14 cellular contexts compared by ENCODE assay signal in the genomic region with DNA sequence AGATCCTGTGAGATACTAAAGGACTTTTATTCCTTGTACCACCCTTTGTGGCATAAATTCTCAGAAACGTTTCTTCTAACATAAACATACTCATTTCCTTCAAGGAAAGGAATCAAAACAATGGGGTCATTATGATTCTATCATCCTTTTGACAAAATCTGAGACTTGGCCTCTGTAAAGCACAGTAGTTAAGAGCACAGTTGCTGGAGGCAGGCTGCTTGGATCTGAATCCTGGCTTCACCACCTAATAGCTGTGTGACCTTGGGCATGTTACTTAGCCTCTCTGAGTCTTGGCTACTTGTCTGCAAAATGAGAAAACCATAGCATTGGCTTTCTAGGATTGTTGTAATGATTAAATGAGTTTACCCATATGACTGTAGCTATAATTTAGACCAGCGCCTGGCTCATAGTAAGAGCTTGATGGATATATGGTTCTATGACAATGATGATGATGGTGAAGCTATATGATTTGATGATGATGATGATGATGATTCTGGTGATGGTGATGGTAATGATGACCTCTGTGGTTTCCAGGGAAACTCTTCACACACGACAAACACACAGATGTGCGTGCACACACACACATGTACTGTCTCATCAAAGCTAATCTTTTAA. TPM values are rescaled to one million over a fixed set of nuclear protein-coding genes. Genes with fewer than 3 reads are reported as not detected.
DNase-seq lines count a peak whose midpoint lies in the region; ATAC-seq, FAIRE-seq and TF ChIP-seq lines count a peak whose summit lies in the region.
"Had no signal": no experiment of that assay in that cellular context is flagged by ENCODE, and none has a peak within 500 bp of the region (broad histone marks: within the 10 kb centered on the region; RNA-seq: fewer than 3 reads in every experiment).

No MANE protein-coding gene starts in this region.

- H3K9me3 ChIP-seq in CD4-positive, alpha-beta memory T cell (ENCODE audit: control insufficient read depth in 1 of 2, low read length in 2 of 2), result no peaks in the 10 kb centered on the region
- H3K9me3 ChIP-seq in HEK293 (ENCODE audit: control insufficient read depth, insufficient read depth, low read depth, low read length), result no peaks in the 10 kb centered on the region
- no peaks in the 10 kb centered on the region for H3K9me3 ChIP-seq in astrocyte (ENCODE audit: insufficient read depth, low read depth, low read length)
- no peaks in the 10 kb centered on the region for H3K9me3 ChIP-seq in keratinocyte (ENCODE audit: control insufficient read depth, low read depth, low read length)
- H3K9me3 ChIP-seq: adrenal gland, HAP-1 had no signal

- H3K27ac Mint-ChIP-seq in CD4-positive, alpha-beta memory T cell, result peak overlapping the region in 6 of 7 donors; percentile 44 to 85 (median 63)
- peak overlapping the region; percentile 86 for H3K27ac Mint-ChIP-seq in astrocyte (ENCODE audit: unreplicated experiment)
- H3K27ac Mint-ChIP-seq: CD4-positive, CD25-positive, alpha-beta regulatory T cell; dendritic cell treated with granulocyte-macrophage colony-stimulating factor and Interleukin-4, amounts not matched to agents 40 ng/mL and 50 ng/mL, for 4 days had no signal

- TF ChIP-seq CTCF in HEK293 (tag by site-specific recombination; IDR thresholded peaks at IDR 0.05) (no peak), astrocyte (IDR thresholded peaks at IDR 0.05; ENCODE audit: insufficient read depth, low read depth, low read length) (no peak), keratinocyte (optimal IDR thresholded peaks at IDR 0.05 in 1 of 3, IDR thresholded peaks at IDR 0.05 in 1 of 3, conservative IDR thresholded peaks at IDR 0.05 in 1 of 3; ENCODE audit: extremely low read depth in 1 of 3, insufficient read depth in 2 of 3, low read length in 3 of 3) (no peak)

- no peaks in the 10 kb centered on the region for H3K36me3 Mint-ChIP-seq in CD4-positive, alpha-beta memory T cell
- no peaks in the 10 kb centered on the region for H3K36me3 Mint-ChIP-seq in astrocyte (ENCODE audit: low read depth, unreplicated experiment)
- H3K36me3 Mint-ChIP-seq: CD4-positive, CD25-positive, alpha-beta regulatory T cell had no signal

- POLR2A ChIA-PET in CD4-positive, alpha-beta memory T cell (lab: Charles Lee; ENCODE audit: partially characterized antibody), result interaction anchor here (1.0 to 1.2 kb wide), 3 partner anchors 42 to 95 kb away, joined by 3 to 6 read pairs (median 5); partner anchors contain the start of gene KRTAP16-1
- POLR2A ChIA-PET in HEK293 (lab: Yijun Ruan, JAX), result interaction anchor here (1.2 to 1.6 kb wide), 3 partner anchors 58 to 285 kb away, joined by 3 to 6 read pairs (median 4); partner anchors contain the start of gene KRT19

- peak overlapping the region; percentile 30 for H3K27ac ChIP-seq in CD4-positive, alpha-beta memory T cell (ENCODE audit: low read depth, low read length)
- H3K27ac ChIP-seq in HEK293 (ENCODE audit: extremely low read depth, low read depth, low read length) (no peak overlapping the region), astrocyte (ENCODE audit: low read depth, low read length) (peak overlapping the region; percentile 67), keratinocyte (ENCODE audit: control insufficient read depth, insufficient read depth, low read length) (peak overlapping the region; percentile 34)
- H3K27ac ChIP-seq: adrenal gland had no signal

- ATAC-seq in GM18867 (IDR thresholded peaks at IDR 0.05; ENCODE audit: unreplicated experiment), result no peak

- H3K4me1 ChIP-seq in CD4-positive, alpha-beta memory T cell (ENCODE audit: insufficient read depth, low read length), result peaks cover 28% of the 10 kb centered on the region
- H3K4me1 ChIP-seq in HEK293 (ENCODE audit: control insufficient read depth, insufficient read depth, low read length) (peaks cover 13% of the 10 kb centered on the region), astrocyte (ENCODE audit: insufficient read depth, low read length) (peaks cover 36% of the 10 kb centered on the region), keratinocyte (ENCODE audit: control insufficient read depth, extremely low read depth, insufficient read depth, low read length) (peaks cover 29% of the 10 kb centered on the region)
- H3K4me1 ChIP-seq: adrenal gland, HAP-1 had no signal

- H4K20me1 ChIP-seq in astrocyte (ENCODE audit: insufficient read depth, low read length) (no peaks in the 10 kb centered on the region), keratinocyte (ENCODE audit: control insufficient read depth, extremely low read depth, insufficient read depth, low read length) (no peaks in the 10 kb centered on the region)

- H3K27me3 Mint-ChIP-seq in CD4-positive, alpha-beta memory T cell, result no peaks in the 10 kb centered on the region
- peaks cover 5% of the 10 kb centered on the region for H3K27me3 Mint-ChIP-seq in astrocyte (ENCODE audit: low read depth, unreplicated experiment)

- H3K36me3 ChIP-seq in CD4-positive, alpha-beta memory T cell (ENCODE audit: insufficient read depth, low read length), result no peaks in the 10 kb centered on the region
- H3K36me3 ChIP-seq in HEK293 (ENCODE audit: control insufficient read depth in 2 of 2, insufficient read depth in 1 of 2, low read length in 2 of 2), result no peaks in the 10 kb centered on the region
- H3K36me3 ChIP-seq in astrocyte (ENCODE audit: insufficient read depth, low read length), result no peaks in the 10 kb centered on the region
- no peaks in the 10 kb centered on the region for H3K36me3 ChIP-seq in keratinocyte (ENCODE audit: control insufficient read depth in 2 of 2, extremely low read depth in 1 of 2, insufficient read depth in 2 of 2, low read length in 2 of 2)
- H3K36me3 ChIP-seq: adrenal gland, HAP-1 had no signal

- H3K4me3 ChIP-seq in CD4-positive, alpha-beta memory T cell (ENCODE audit: low read length in 2 of 2), result no peak overlapping the region
- H3K4me3 ChIP-seq in HEK293 (ENCODE audit: low read depth, low read length) (no peak overlapping the region), astrocyte (ENCODE audit: insufficient read depth, low read depth, low read length) (no peak overlapping the region), keratinocyte (ENCODE audit: control insufficient read depth in 2 of 3, extremely low read depth in 1 of 3, insufficient read depth in 2 of 3, low read depth in 1 of 3, low read length in 3 of 3) (no peak overlapping the region)
- H3K4me3 ChIP-seq: adrenal gland, HAP-1 had no signal

- H3K9me3 Mint-ChIP-seq in CD4-positive, alpha-beta memory T cell, result peaks cover 0 to 2% (median 0%) of the 10 kb centered on the region in 8 donors
- no peaks in the 10 kb centered on the region for H3K9me3 Mint-ChIP-seq in astrocyte (ENCODE audit: unreplicated experiment)
- H3K9me3 Mint-ChIP-seq: CD4-positive, CD25-positive, alpha-beta regulatory T cell; dendritic cell treated with granulocyte-macrophage colony-stimulating factor and Interleukin-4, amounts not matched to agents 40 ng/mL and 50 ng/mL, for 4 days had no signal

- FAIRE-seq in astrocyte (lab: Jason Lieb, UNC) (peak; percentile 54), keratinocyte (lab: Jason Lieb, UNC) (no peak)
- FAIRE-seq: islet of Langerhans had no signal

- H3K4me2 ChIP-seq in astrocyte (ENCODE audit: low read length) (peak overlapping the region; percentile 67), keratinocyte (ENCODE audit: control insufficient read depth, extremely low read depth, insufficient read depth, low read depth, low read length) (peak overlapping the region; percentile 9)

- no peak overlapping the region for H2AFZ ChIP-seq in astrocyte (ENCODE audit: low read depth, low read length)
- H2AFZ ChIP-seq in keratinocyte (ENCODE audit: control insufficient read depth, low read length), result no peak overlapping the region

- intact Hi-C loops in CD4-positive, alpha-beta memory T cell (cut with micrococcal nuclease), result no loop called here

- CTCF ChIA-PET in CD4-positive, alpha-beta memory T cell (lab: Charles Lee; ENCODE audit: partially characterized antibody), result interaction anchor here (0.6 to 1.1 kb wide), 2 partner anchors 28 to 146 kb away, joined by 3 to 5 read pairs; no protein-coding TSS in a partner anchor
- CTCF ChIA-PET in HEK293 (lab: Yijun Ruan, JAX), result interaction anchor here (0.9 to 2.5 kb wide), 8 partner anchors 14 to 494 kb away, joined by 3 to 13 read pairs (median 4); no protein-coding TSS in a partner anchor

- dilution Hi-C loops in keratinocyte (cut with MboI; ENCODE audit: extremely low pct_ligation_motif_present, low sequenced_read_pairs), result no loop called here

- no peaks in the 10 kb centered on the region for H3K9me1 ChIP-seq in keratinocyte (ENCODE audit: control insufficient read depth, extremely low read depth, insufficient read depth, low read length)

- H3K79me2 ChIP-seq in astrocyte (ENCODE audit: insufficient read depth, low read length) (no peaks in the 10 kb centered on the region), keratinocyte (ENCODE audit: control insufficient read depth, insufficient read depth, low read length) (no peaks in the 10 kb centered on the region)

- peak in 2 of 5 donors; percentile 6 to 36 for DNase-seq in CD4-positive, alpha-beta memory T cell
- DNase-seq in astrocyte (ENCODE audit: low read depth) (no peak), keratinocyte (ENCODE audit: low read depth, low spot score) (no peak), ecto neural progenitor cell (ENCODE audit: low spot score) (no peak), NCI-H2029 treated with DMSO at 0.1 percent for 48 hours (lab: John Stamatoyannopoulos, UW) (no peak), NCI-H82 treated with DMSO at 0.1 percent for 48 hours (lab: John Stamatoyannopoulos, UW; ENCODE audit: unreplicated experiment) (no peak)
- DNase-seq: NCI-H1092 had no signal

- peak overlapping the region in 4 of 8 donors; percentile 40 to 70 (median 51) for H3K4me3 Mint-ChIP-seq in CD4-positive, alpha-beta memory T cell
- no peak overlapping the region for H3K4me3 Mint-ChIP-seq in astrocyte (ENCODE audit: unreplicated experiment)
- H3K4me3 Mint-ChIP-seq: CD4-positive, CD25-positive, alpha-beta regulatory T cell; dendritic cell treated with granulocyte-macrophage colony-stimulating factor and Interleukin-4, amounts not matched to agents 40 ng/mL and 50 ng/mL, for 4 days had no signal

- H3K9ac ChIP-seq in astrocyte (ENCODE audit: low read length), result peak overlapping the region; percentile 0
- no peak overlapping the region for H3K9ac ChIP-seq in keratinocyte (ENCODE audit: control insufficient read depth, extremely low read depth, insufficient read depth, low read length)

- H3K27me3 ChIP-seq in CD4-positive, alpha-beta memory T cell (ENCODE audit: insufficient read depth, low read length), result no peaks in the 10 kb centered on the region
- H3K27me3 ChIP-seq in astrocyte (ENCODE audit: insufficient read depth, low read length) (no peaks in the 10 kb centered on the region), keratinocyte (ENCODE audit: control insufficient read depth, extremely low read depth, insufficient read depth, low read length) (no peaks in the 10 kb centered on the region)
- H3K27me3 ChIP-seq: adrenal gland had no signal

- H3K4me1 Mint-ChIP-seq in CD4-positive, alpha-beta memory T cell, result peaks cover 25 to 63% (median 37%) of the 10 kb centered on the region in 4 donors
- H3K4me1 Mint-ChIP-seq in astrocyte (ENCODE audit: low read depth, unreplicated experiment), result peaks cover 31% of the 10 kb centered on the region

RNA-seq across cellular contexts. Expression of gene KRT31, which starts 6.1 kb away (rescaled TPM):
- total RNA-seq in CD4-positive, alpha-beta memory T cell, result not detected
- not detected for polyA plus RNA-seq in CD4-positive, alpha-beta memory T cell
- total RNA-seq in astrocyte, result not detected in 2 replicates
- 20.5 to 45.2 TPM (median 24.9 TPM) in 3 replicates for polyA plus RNA-seq in keratinocyte
- 36.3 TPM for polyA plus RNA-seq in keratinocyte (2011; ENCODE audit: low read depth)
- 18.3 and 32.3 TPM in 2 replicates for polyA plus RNA-seq in keratinocyte (2011; cell fraction: cytosol; rRNA removed)
- 21.8 and 23.4 TPM in 2 replicates for polyA plus RNA-seq in keratinocyte (2011; cell fraction: nucleus; rRNA removed)
- 59.4 and 64.5 TPM in 2 replicates for polyA plus RNA-seq in keratinocyte (2012; ENCODE audit: low replicate concordance)
- 40.6 to 89.9 TPM (median 51.7 TPM) in 3 replicates for polyA minus RNA-seq in keratinocyte
- 48.3 TPM for polyA minus RNA-seq in keratinocyte (2011; cell fraction: cytosol; rRNA and poly(A)+ RNA removed)
- polyA minus RNA-seq in keratinocyte (2011; cell fraction: nucleus; rRNA and poly(A)+ RNA removed), result 12.6 and 18.7 TPM in 2 replicates
- total RNA-seq: adrenal gland; CD4-positive, CD25-positive, alpha-beta regulatory T cell had no signal
- polyA plus RNA-seq: adrenal gland; CD4-positive, CD25-positive, alpha-beta regulatory T cell had no signal

RNA-seq across cellular contexts. Expression of gene KRT37, which starts 20.9 kb away (rescaled TPM):
- not detected for total RNA-seq in CD4-positive, alpha-beta memory T cell
- not detected for polyA plus RNA-seq in CD4-positive, alpha-beta memory T cell
- total RNA-seq in astrocyte, result not detected in 2 replicates
- 0.03 to 0.08 TPM (median 0.04 TPM) in 3 replicates for polyA plus RNA-seq in keratinocyte
- 0.54 TPM for polyA plus RNA-seq in keratinocyte (2011; ENCODE audit: low read depth)
- polyA plus RNA-seq in keratinocyte (2011; cell fraction: cytosol; rRNA removed), result 0.06 and 0.08 TPM in 2 replicates
- polyA plus RNA-seq in keratinocyte (2011; cell fraction: nucleus; rRNA removed), result not detected in 2 replicates
- polyA plus RNA-seq in keratinocyte (2012; ENCODE audit: low replicate concordance), result 0.13 and 1.1 TPM in 2 replicates
- 1.0 TPM in 1 of 3 replicates, not detected in the others for polyA minus RNA-seq in keratinocyte
- polyA minus RNA-seq in keratinocyte (2011; cell fraction: cytosol; rRNA and poly(A)+ RNA removed), result not detected
- not detected in 2 replicates for polyA minus RNA-seq in keratinocyte (2011; cell fraction: nucleus; rRNA and poly(A)+ RNA removed)
- total RNA-seq: adrenal gland; CD4-positive, CD25-positive, alpha-beta regulatory T cell had no signal
- polyA plus RNA-seq: adrenal gland; CD4-positive, CD25-positive, alpha-beta regulatory T cell had no signal

RNA-seq across cellular contexts. Expression of gene KRT34, which starts 21.4 kb away (rescaled TPM):
- not detected for total RNA-seq in CD4-positive, alpha-beta memory T cell
- not detected for polyA plus RNA-seq in CD4-positive, alpha-beta memory T cell
- total RNA-seq in astrocyte, result not detected in 2 replicates
- 4.4 to 4.8 TPM (median 4.6 TPM) in 3 replicates for polyA plus RNA-seq in keratinocyte
- 68.2 TPM for polyA plus RNA-seq in keratinocyte (2011; ENCODE audit: low read depth)
- 5.4 and 6.3 TPM in 2 replicates for polyA plus RNA-seq in keratinocyte (2011; cell fraction: cytosol; rRNA removed)
- polyA plus RNA-seq in keratinocyte (2011; cell fraction: nucleus; rRNA removed), result 8.0 and 8.4 TPM in 2 replicates
- polyA plus RNA-seq in keratinocyte (2012; ENCODE audit: low replicate concordance), result 3.9 and 45.5 TPM in 2 replicates
- polyA minus RNA-seq in keratinocyte, result 2.2 to 4.2 TPM (median 3.2 TPM) in 3 replicates
- polyA minus RNA-seq in keratinocyte (2011; cell fraction: cytosol; rRNA and poly(A)+ RNA removed), result 3.3 TPM
- polyA minus RNA-seq in keratinocyte (2011; cell fraction: nucleus; rRNA and poly(A)+ RNA removed), result 2.9 and 3.3 TPM in 2 replicates
- total RNA-seq: adrenal gland; CD4-positive, CD25-positive, alpha-beta regulatory T cell had no signal
- polyA plus RNA-seq: adrenal gland; CD4-positive, CD25-positive, alpha-beta regulatory T cell had no signal

RNA-seq across cellular contexts. Expression of gene KRT33B, which starts 33.9 kb away (rescaled TPM):
- total RNA-seq in CD4-positive, alpha-beta memory T cell, result not detected
- not detected for polyA plus RNA-seq in CD4-positive, alpha-beta memory T cell
- not detected in 2 replicates for total RNA-seq in astrocyte
- polyA plus RNA-seq in keratinocyte, result 0.18 to 0.33 TPM (median 0.21 TPM) in 3 replicates
- 0.32 TPM for polyA plus RNA-seq in keratinocyte (2011; ENCODE audit: low read depth)
- 0.11 and 0.34 TPM in 2 replicates for polyA plus RNA-seq in keratinocyte (2011; cell fraction: cytosol; rRNA removed)
- polyA plus RNA-seq in keratinocyte (2011; cell fraction: nucleus; rRNA removed), result 0.11 and 0.13 TPM in 2 replicates
- polyA plus RNA-seq in keratinocyte (2012; ENCODE audit: low replicate concordance), result 0.26 and 0.80 TPM in 2 replicates
- 0.33 to 0.35 TPM in 2 of 3 replicates, not detected in the other for polyA minus RNA-seq in keratinocyte
- not detected for polyA minus RNA-seq in keratinocyte (2011; cell fraction: cytosol; rRNA and poly(A)+ RNA removed)
- polyA minus RNA-seq in keratinocyte (2011; cell fraction: nucleus; rRNA and poly(A)+ RNA removed), result 0.32 TPM in 1 of 2 replicates, not detected in the other
- total RNA-seq: adrenal gland; CD4-positive, CD25-positive, alpha-beta regulatory T cell had no signal
- polyA plus RNA-seq: adrenal gland; CD4-positive, CD25-positive, alpha-beta regulatory T cell had no signal

RNA-seq across cellular contexts. Expression of gene KRT38, which starts 37.3 kb away (rescaled TPM):
- not detected for total RNA-seq in CD4-positive, alpha-beta memory T cell
- polyA plus RNA-seq in CD4-positive, alpha-beta memory T cell, result not detected
- total RNA-seq in astrocyte, result not detected in 2 replicates
- polyA plus RNA-seq in keratinocyte, result not detected in 3 replicates
- not detected for polyA plus RNA-seq in keratinocyte (2011; ENCODE audit: low read depth)
- polyA plus RNA-seq in keratinocyte (2011; cell fraction: cytosol; rRNA removed), result not detected in 2 replicates
- not detected in 2 replicates for polyA plus RNA-seq in keratinocyte (2011; cell fraction: nucleus; rRNA removed)
- polyA plus RNA-seq in keratinocyte (2012; ENCODE audit: low replicate concordance), result not detected in 2 replicates
- not detected in 3 replicates for polyA minus RNA-seq in keratinocyte
- not detected for polyA minus RNA-seq in keratinocyte (2011; cell fraction: cytosol; rRNA and poly(A)+ RNA removed)
- polyA minus RNA-seq in keratinocyte (2011; cell fraction: nucleus; rRNA and poly(A)+ RNA removed), result not detected in 2 replicates
- total RNA-seq: adrenal gland; CD4-positive, CD25-positive, alpha-beta regulatory T cell had no signal
- polyA plus RNA-seq: adrenal gland; CD4-positive, CD25-positive, alpha-beta regulatory T cell had no signal
